23 cellular contexts compared by ENCODE assay signal in genomic region chr18:26489881-26490280, GRCh38. TPM values are rescaled to one million over a fixed set of nuclear protein-coding genes. Genes with fewer than 3 reads are reported as not detected.
DNase-seq lines count a peak whose midpoint lies in the region; ATAC-seq, FAIRE-seq and TF ChIP-seq lines count a peak whose summit lies in the region.
"Had no signal": no experiment of that assay in that cellular context is flagged by ENCODE, and none has a peak within 500 bp of the region (broad histone marks: within the 10 kb centered on the region; RNA-seq: fewer than 3 reads in every experiment).

No MANE protein-coding gene starts in this region.

- H3K4me1 Mint-ChIP-seq in MCF 10A (ENCODE audit: insufficient read depth, unreplicated experiment), result peaks cover 26% of the 10 kb centered on the region
- H3K4me1 Mint-ChIP-seq in activated CD8-positive, alpha-beta T cell treated with anti-CD3 and anti-CD28 coated beads for 36 hours (ENCODE audit: low read depth), result peaks cover 3% of the 10 kb centered on the region

- TF ChIP-seq CTCF in MCF 10A (IDR thresholded peaks at IDR 0.05; ENCODE audit: unreplicated experiment) (no peak), breast epithelium (IDR thresholded peaks at IDR 0.05) (no peak), choroid plexus epithelial cell (conservative IDR thresholded peaks at IDR 0.05; ENCODE audit: low read depth, low read length) (no peak), keratinocyte (optimal IDR thresholded peaks at IDR 0.05 in 1 of 3, IDR thresholded peaks at IDR 0.05 in 1 of 3, conservative IDR thresholded peaks at IDR 0.05 in 1 of 3; ENCODE audit: extremely low read depth in 1 of 3, insufficient read depth in 2 of 3, low read length in 3 of 3) (no peak), GM13976 (IDR thresholded peaks at IDR 0.05; ENCODE audit: borderline replicate concordance, control extremely low read depth, extremely low read depth, insufficient read depth, missing control alignments) (no peak), gastroesophageal sphincter (IDR thresholded peaks at IDR 0.05) (no peak)
- TF ChIP-seq CTCF in activated CD8-positive, alpha-beta T cell treated with anti-CD3 and anti-CD28 coated beads for 36 hours (IDR thresholded peaks at IDR 0.05), result no peak

- BruUV-seq in MCF 10A (replicated peaks; lab: Mats Ljungman, UMichigan), result no TSS peak

- ATAC-seq in HG02852 (IDR thresholded peaks at IDR 0.05; ENCODE audit: unreplicated experiment) (no peak), gastroesophageal sphincter (no peak)
- no peak for ATAC-seq in activated CD8-positive, alpha-beta T cell treated with anti-CD3 and anti-CD28 coated beads for 36 hours

- peaks cover 10% of the 10 kb centered on the region for H3K79me2 ChIP-seq in keratinocyte (ENCODE audit: control insufficient read depth, insufficient read depth, low read length)

- H3K4me1 ChIP-seq in breast epithelium, result peaks cover 0 to 8% of the 10 kb centered on the region in 2 donors
- peaks cover 34% of the 10 kb centered on the region for H3K4me1 ChIP-seq in keratinocyte (ENCODE audit: control insufficient read depth, extremely low read depth, insufficient read depth, low read length)
- H3K4me1 ChIP-seq in gastroesophageal sphincter, result no peaks in the 10 kb centered on the region
- H3K4me1 ChIP-seq: BE2C, Caco-2, SJCRH30 had no signal

- peaks cover 46% of the 10 kb centered on the region for H3K36me3 Mint-ChIP-seq in MCF 10A (ENCODE audit: insufficient read depth, unreplicated experiment)
- no peaks in the 10 kb centered on the region for H3K36me3 Mint-ChIP-seq in activated CD8-positive, alpha-beta T cell treated with anti-CD3 and anti-CD28 coated beads for 36 hours (ENCODE audit: low read depth)

- no peaks in the 10 kb centered on the region for H3K9me1 ChIP-seq in keratinocyte (ENCODE audit: control insufficient read depth, extremely low read depth, insufficient read depth, low read length)

- WGBS in gastroesophageal sphincter (ENCODE audit: low coverage in 1 of 2), 2 donors, result 77 to 90% methylated on average over 6 to 7 of the region's 7 CpGs

- H3K27ac Mint-ChIP-seq in MCF 10A (ENCODE audit: low read depth, unreplicated experiment), result peak overlapping the region; percentile 22
- no peak overlapping the region for H3K27ac Mint-ChIP-seq in activated CD8-positive, alpha-beta T cell treated with anti-CD3 and anti-CD28 coated beads for 36 hours
- H3K27ac Mint-ChIP-seq: CD4-positive, alpha-beta T cell had no signal

- H3K9ac ChIP-seq in keratinocyte (ENCODE audit: control insufficient read depth, extremely low read depth, insufficient read depth, low read length), result no peak overlapping the region

- H2AFZ ChIP-seq in keratinocyte (ENCODE audit: control insufficient read depth, low read length), result no peak overlapping the region

- H3K27me3 ChIP-seq in breast epithelium (no peaks in the 10 kb centered on the region), keratinocyte (ENCODE audit: control insufficient read depth, extremely low read depth, insufficient read depth, low read length) (no peaks in the 10 kb centered on the region), gastroesophageal sphincter (no peaks in the 10 kb centered on the region)
- H3K27me3 ChIP-seq: BE2C, SJCRH30 had no signal

- no peak for FAIRE-seq in keratinocyte (lab: Jason Lieb, UNC)
- FAIRE-seq: GM12891, GM18507, H1 had no signal

- TF ChIP-seq POLR2A in breast epithelium (IDR thresholded peaks at IDR 0.05), result no peak
- no peak for TF ChIP-seq POLR2A in gastroesophageal sphincter (IDR thresholded peaks at IDR 0.05)

- H3K27ac ChIP-seq in breast epithelium, result no peak overlapping the region
- peak overlapping the region; percentile 89 for H3K27ac ChIP-seq in keratinocyte (ENCODE audit: control insufficient read depth, insufficient read depth, low read length)
- H3K27ac ChIP-seq in gastroesophageal sphincter, result no peak overlapping the region
- H3K27ac ChIP-seq: SJCRH30 had no signal

- CTCF ChIA-PET in MCF 10A (lab: Yijun Ruan, JAX), result interaction anchor here (1.4 to 2.4 kb wide), 2 partner anchors 85 to 106 kb away, joined by 4 to 14 read pairs; no protein-coding TSS in a partner anchor
- CTCF ChIA-PET in activated CD8-positive, alpha-beta T cell treated with anti-CD3 and anti-CD28 coated beads for 36 hours (lab: Charles Lee), result no interaction called here

- POLR2A ChIA-PET in MCF 10A (lab: Yijun Ruan, JAX), result interaction anchor here (1.1 to 6.3 kb wide), 4 partner anchors 9 to 56 kb away, joined by 3 to 108 read pairs (median 20); partner anchors contain the start of gene KCTD1
- POLR2A ChIA-PET in activated CD8-positive, alpha-beta T cell treated with anti-CD3 and anti-CD28 coated beads for 36 hours (lab: Charles Lee), result no interaction called here

- H3K4me3 Mint-ChIP-seq in MCF 10A (ENCODE audit: unreplicated experiment), result no peak overlapping the region
- H3K4me3 Mint-ChIP-seq in activated CD8-positive, alpha-beta T cell treated with anti-CD3 and anti-CD28 coated beads for 36 hours, result no peak overlapping the region
- H3K4me3 Mint-ChIP-seq: CD4-positive, alpha-beta T cell had no signal

- DNase-seq in MCF 10A (ENCODE audit: unreplicated experiment) (peak; percentile 38), breast epithelium (ENCODE audit: low spot score in 2 of 2) (no peak), choroid plexus epithelial cell (ENCODE audit: low read depth) (peak; percentile 52), keratinocyte (ENCODE audit: low read depth, low spot score) (no peak), GM13976 (ENCODE audit: low spot score) (no peak)
- DNase-seq in activated CD8-positive, alpha-beta T cell treated with anti-CD3 and anti-CD28 coated beads for 36 hours, result no peak
- DNase-seq: 8988T; BE2C; Caco-2; CD4-positive, alpha-beta T cell; DMS153; KG1; MV-4-11; NCI-H187; NCI-H2107; NCI-H2227 treated with DMSO at 0.1 percent for 48 hours; NCI-H510A treated with DMSO at 0.1 percent for 48 hours; SJCRH30 had no signal

- no peaks in the 10 kb centered on the region for H4K20me1 ChIP-seq in keratinocyte (ENCODE audit: control insufficient read depth, extremely low read depth, insufficient read depth, low read length)

- H3K36me3 ChIP-seq in breast epithelium, result no peaks in the 10 kb centered on the region
- peaks cover 3 to 8% of the 10 kb centered on the region in 2 experiments for H3K36me3 ChIP-seq in keratinocyte (ENCODE audit: control insufficient read depth in 2 of 2, extremely low read depth in 1 of 2, insufficient read depth in 2 of 2, low read length in 2 of 2)
- H3K36me3 ChIP-seq in gastroesophageal sphincter, result peaks cover 0 to 14% of the 10 kb centered on the region in 2 donors
- H3K36me3 ChIP-seq: BE2C, SJCRH30 had no signal

- H3K9me3 ChIP-seq in breast epithelium (no peaks in the 10 kb centered on the region), keratinocyte (ENCODE audit: control insufficient read depth, low read depth, low read length) (no peaks in the 10 kb centered on the region), gastroesophageal sphincter (no peaks in the 10 kb centered on the region)
- H3K9me3 ChIP-seq: BE2C, Caco-2, SJCRH30 had no signal

- in situ Hi-C loops in GM13976 (cut with MboI; ENCODE audit: low sequenced_read_pairs, unreplicated experiment), result no loop called here

- no peak overlapping the region for H3K4me3 ChIP-seq in breast epithelium
- no peak overlapping the region for H3K4me3 ChIP-seq in choroid plexus epithelial cell (ENCODE audit: low read depth, low read length)
- no peak overlapping the region for H3K4me3 ChIP-seq in keratinocyte (ENCODE audit: control insufficient read depth in 2 of 3, extremely low read depth in 1 of 3, insufficient read depth in 2 of 3, low read depth in 1 of 3, low read length in 3 of 3)
- H3K4me3 ChIP-seq in gastroesophageal sphincter, result no peak overlapping the region
- H3K4me3 ChIP-seq: SJCRH30 had no signal

- TF ChIP-seq EP300 in gastroesophageal sphincter (IDR thresholded peaks at IDR 0.05), result no peak

- dilution Hi-C loops in keratinocyte (cut with MboI; ENCODE audit: extremely low pct_ligation_motif_present, low sequenced_read_pairs), result no loop called here

- no peaks in the 10 kb centered on the region for H3K27me3 Mint-ChIP-seq in MCF 10A (ENCODE audit: insufficient read depth, unreplicated experiment)
- no peaks in the 10 kb centered on the region for H3K27me3 Mint-ChIP-seq in activated CD8-positive, alpha-beta T cell treated with anti-CD3 and anti-CD28 coated beads for 36 hours
- H3K27me3 Mint-ChIP-seq: CD4-positive, alpha-beta T cell had no signal

- no peaks in the 10 kb centered on the region for H3K9me3 Mint-ChIP-seq in MCF 10A (ENCODE audit: unreplicated experiment)
- no peaks in the 10 kb centered on the region for H3K9me3 Mint-ChIP-seq in activated CD8-positive, alpha-beta T cell treated with anti-CD3 and anti-CD28 coated beads for 36 hours
- H3K9me3 Mint-ChIP-seq: CD4-positive, alpha-beta T cell had no signal

- intact Hi-C loops in MCF 10A (cut with micrococcal nuclease), result no loop called here
- intact Hi-C loops in breast epithelium (cut with DNase I; ENCODE audit: low total_unique reads), result no loop called here
- intact Hi-C loops in activated CD8-positive, alpha-beta T cell treated with anti-CD3 and anti-CD28 coated beads for 36 hours (cut with micrococcal nuclease), result no loop called here

- no peak overlapping the region for H3K4me2 ChIP-seq in keratinocyte (ENCODE audit: control insufficient read depth, extremely low read depth, insufficient read depth, low read depth, low read length)

RNA-seq across cellular contexts. Expression of gene KCTD1, which starts 58.5 kb away (rescaled TPM):
- total RNA-seq in MCF 10A (2022) (29.5 and 37.9 TPM in 2 replicates), breast epithelium (10 to 100 TPM in 2 of 3 donors, 1 to 10 TPM in 1; 5.6 to 47.3 (median 41.6) TPM), gastroesophageal sphincter (10 to 100 TPM; 13.6 to 17.1 (median 16.6) TPM)
- 18.7 to 57.6 TPM (median 32.1 TPM) in 3 replicates for polyA plus RNA-seq in keratinocyte
- polyA plus RNA-seq in keratinocyte (2011; ENCODE audit: low read depth), result 48.7 TPM
- polyA plus RNA-seq in keratinocyte (2011; cell fraction: cytosol; rRNA removed), result 47.7 and 50.2 TPM in 2 replicates
- 33.7 and 34.6 TPM in 2 replicates for polyA plus RNA-seq in keratinocyte (2011; cell fraction: nucleus; rRNA removed)
- polyA plus RNA-seq in keratinocyte (2012; ENCODE audit: low replicate concordance), result 49.3 and 53.0 TPM in 2 replicates
- 33.7 to 42.3 TPM (median 35.1 TPM) in 3 replicates for polyA minus RNA-seq in keratinocyte
- polyA minus RNA-seq in keratinocyte (2011; cell fraction: cytosol; rRNA and poly(A)+ RNA removed), result 30.9 TPM
- 25.3 and 31.6 TPM in 2 replicates for polyA minus RNA-seq in keratinocyte (2011; cell fraction: nucleus; rRNA and poly(A)+ RNA removed)
- total RNA-seq in activated CD8-positive, alpha-beta T cell treated with anti-CD3 and anti-CD28 coated beads for 36 hours, result 1 to 10 TPM; 3.4 TPM

Comparison
In these comparisons a context has a peak if more than half of its experiments do, and no peak if none do; other contexts are left out.
1. DNase-seq: peak in MCF 10A (single experiment) and choroid plexus epithelial cell (single experiment); none in breast epithelium (0 of 2), keratinocyte (single experiment), GM13976 (single experiment) and activated CD8-positive, alpha-beta T cell treated with anti-CD3 and anti-CD28 coated beads for 36 hours (single experiment).